Comparison of ENCODE assay signal across 8 cellular contexts in genomic region chr2:58428553-58429284, GRCh38.
A peak's percentile ranks its signal among the peaks of the same experiment; 100 is the strongest.
DNase-seq lines count a peak whose midpoint lies in the region; ATAC-seq and TF ChIP-seq lines count a peak whose summit lies in the region.

No MANE protein-coding gene starts in this region.

- no peak for TF ChIP-seq EP300 in transverse colon (IDR thresholded peaks at IDR 0.05; ENCODE audit: low read depth)

- H3K27ac ChIP-seq in transverse colon, result no peak overlapping the region

- no peaks in the 10 kb centered on the region for H3K36me3 ChIP-seq in transverse colon

- no peak for TF ChIP-seq POLR2A in transverse colon (IDR thresholded peaks at IDR 0.05)

- DNase-seq in NCI-H1417 (lab: John Stamatoyannopoulos, UW) (peak; percentile 77 to 91 (median 87)), NCI-H1417 treated with DMSO at 0.1 percent for 48 hours (lab: John Stamatoyannopoulos, UW) (no peak), amygdala (lab: John Stamatoyannopoulos, UW) (peak in 52 of 56 donors; percentile 6 to 83 (median 58)), left colon (peak in 1 of 2 donors; percentile 4), transverse colon (no peak), AML-193 (lab: John Stamatoyannopoulos, UW) (no peak), ACHN (no peak)

- in situ Hi-C loops in transverse colon (cut with MboI; ENCODE audit: low pct_ligation_motif_present in 1 of 4, low pct_unique_long_range_greater_than_20kb in 1 of 4, low sequenced_read_pairs in 3 of 4), result loop anchor here in 1 of 4 donors (25.0 kb wide), 1 partner anchor 666 kb away; no protein-coding TSS in a partner anchor
- in situ Hi-C loops in ACHN (cut with HindIII; ENCODE audit: low pct_ligation_motif_present, low pct_unique_long_range_greater_than_20kb, low sequenced_read_pairs), result loop anchor here (25.0 kb wide), 1 partner anchor 516 kb away; no protein-coding TSS in a partner anchor

- H3K27me3 ChIP-seq in transverse colon, result peaks cover 38% of the 10 kb centered on the region

- intact Hi-C loops in left colon (cut with DNase I, micrococcal nuclease) (no loop called here), transverse colon (cut with DNase I; ENCODE audit: low total_unique reads) (no loop called here)

- no peaks in the 10 kb centered on the region for H3K9me3 ChIP-seq in transverse colon

- 13 to 24% methylated on average over 11 to 35 of the region's 43 CpGs for WGBS in transverse colon (ENCODE audit: low coverage in 1 of 2), 2 donors

- no peak for TF ChIP-seq CTCF in transverse colon (IDR thresholded peaks at IDR 0.05)

- H3K4me3 ChIP-seq in transverse colon, result peak overlapping the region in 3 of 4 donors; percentile 22 to 53 (median 35)

- peaks cover 0 to 15% (median 12%) of the 10 kb centered on the region in 4 donors for H3K4me1 ChIP-seq in transverse colon

- ATAC-seq in HG02981 (IDR thresholded peaks at IDR 0.05; ENCODE audit: unreplicated experiment) (peak; percentile 25), left colon (peak; percentile 31)

Comparison
In these comparisons a context has a peak if more than half of its experiments do, and no peak if none do; other contexts are left out.
1. DNase-seq: peak in NCI-H1417 (3 of 3) and amygdala (52 of 56); none in NCI-H1417 treated with DMSO at 0.1 percent for 48 hours (single experiment), transverse colon (single experiment), AML-193 (0 of 2) and ACHN (single experiment).